In genomic region chr12:105316931-105317330, GRCh38 we compare ENCODE assay signal across 1 cellular context.
TF ChIP-seq lines count a peak whose summit lies in the region.

No MANE protein-coding gene starts in this region.

TF ChIP-seq in HepG2, 621 proteins besides CTCF, POLR2A, EP300 and RAD21:
- TF ChIP-seq RFX5 (IDR thresholded peaks at IDR 0.05; ENCODE audit: low read depth, low read length) (no peak), ZNF512 (CRISPR knock-in tag; IDR thresholded peaks at IDR 0.05) (peak; percentile 93), JARID2 (CRISPR knock-in tag; IDR thresholded peaks at IDR 0.05; ENCODE audit: insufficient replicate concordance) (no peak)
